ENCODE assay signal across 1 cellular context in the genomic region with DNA sequence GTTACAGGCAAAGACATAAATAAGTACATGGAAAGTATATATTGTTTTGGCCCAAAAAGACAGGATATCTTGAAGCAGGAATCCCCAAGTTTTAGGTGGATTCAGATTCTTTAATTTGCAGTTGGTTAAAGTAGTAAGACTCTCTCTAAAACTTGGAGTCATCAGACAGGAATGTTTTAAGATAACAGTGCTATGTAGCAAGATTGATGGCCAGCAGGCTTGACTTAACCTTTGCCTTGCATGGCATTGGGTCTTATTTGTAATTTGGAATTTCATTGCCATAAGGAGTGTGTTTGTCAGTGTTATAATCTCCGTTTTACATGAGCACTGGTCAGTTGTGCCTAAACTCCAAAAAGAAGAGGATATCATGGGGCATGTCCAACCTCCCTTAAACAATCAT.
TF ChIP-seq lines count a peak whose summit lies in the region.

No MANE protein-coding gene starts in this region.

TF ChIP-seq in SK-N-SH, 30 proteins besides CTCF, POLR2A, EP300 and RAD21 (continued from another document):
- TF ChIP-seq, protein P1, sequence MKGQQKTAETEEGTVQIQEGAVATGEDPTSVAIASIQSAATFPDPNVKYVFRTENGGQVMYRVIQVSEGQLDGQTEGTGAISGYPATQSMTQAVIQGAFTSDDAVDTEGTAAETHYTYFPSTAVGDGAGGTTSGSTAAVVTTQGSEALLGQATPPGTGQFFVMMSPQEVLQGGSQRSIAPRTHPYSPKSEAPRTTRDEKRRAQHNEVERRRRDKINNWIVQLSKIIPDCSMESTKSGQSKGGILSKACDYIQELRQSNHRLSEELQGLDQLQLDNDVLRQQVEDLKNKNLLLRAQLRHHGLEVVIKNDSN (IDR thresholded peaks at IDR 0.05; ENCODE audit: borderline replicate concordance, low read depth) = no peak
- TF ChIP-seq FOSL2 (IDR thresholded peaks at IDR 0.05; ENCODE audit: borderline replicate concordance, low read depth) (0 out of 2 replicates have a peak, but pooled peaks have one; percentile 34), JUND (IDR thresholded peaks at IDR 0.05) (peak; percentile 42; the same call in 1 of the 2 replicates), NFIC (IDR thresholded peaks at IDR 0.05; ENCODE audit: borderline replicate concordance) (peak; percentile 20; the same call in 1 of the 2 replicates), FOXM1 (IDR thresholded peaks at IDR 0.05; ENCODE audit: low read depth) (no peak), GATA2 (CRISPR knock-in tag; IDR thresholded peaks at IDR 0.05) (no peak), GABPA (IDR thresholded peaks at IDR 0.05; ENCODE audit: low read depth) (no peak)
- TF ChIP-seq, protein P2, sequence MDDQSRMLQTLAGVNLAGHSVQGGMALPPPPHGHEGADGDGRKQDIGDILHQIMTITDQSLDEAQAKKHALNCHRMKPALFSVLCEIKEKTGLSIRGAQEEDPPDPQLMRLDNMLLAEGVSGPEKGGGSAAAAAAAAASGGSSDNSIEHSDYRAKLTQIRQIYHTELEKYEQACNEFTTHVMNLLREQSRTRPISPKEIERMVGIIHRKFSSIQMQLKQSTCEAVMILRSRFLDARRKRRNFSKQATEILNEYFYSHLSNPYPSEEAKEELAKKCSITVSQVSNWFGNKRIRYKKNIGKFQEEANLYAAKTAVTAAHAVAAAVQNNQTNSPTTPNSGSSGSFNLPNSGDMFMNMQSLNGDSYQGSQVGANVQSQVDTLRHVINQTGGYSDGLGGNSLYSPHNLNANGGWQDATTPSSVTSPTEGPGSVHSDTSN (IDR thresholded peaks at IDR 0.05) = peak; percentile 81
